In genomic region chr3:49022751-49023171, GRCh38 we compare ENCODE assay signal across 8 cellular contexts. TPM values are rescaled to one million over a fixed set of nuclear protein-coding genes. Genes with fewer than 3 reads are reported as not detected.
A peak's percentile ranks its signal among the peaks of the same experiment; 100 is the strongest.
DNase-seq lines count a peak whose midpoint lies in the region; ATAC-seq, FAIRE-seq and TF ChIP-seq lines count a peak whose summit lies in the region.

No MANE protein-coding gene starts in this region.

- no TSS peak for BruUV-seq in IMR-90 (replicated peaks; lab: Mats Ljungman, UMichigan)

- H2AK9ac ChIP-seq in IMR-90 (replicated peaks; ENCODE audit: low read depth, low read length, poor library complexity) = peak overlapping the region; percentile 99

- H4K20me1 ChIP-seq in IMR-90 (ENCODE audit: insufficient read depth, low read length) (peaks cover 20% of the 10 kb centered on the region), astrocyte (ENCODE audit: insufficient read depth, low read length) (peaks cover 53% of the 10 kb centered on the region)

- H3K36me3 ChIP-seq in BJ (ENCODE audit: control insufficient read depth, insufficient read depth, low read length) (peaks cover 32% of the 10 kb centered on the region), IMR-90 (ENCODE audit: control insufficient read depth, insufficient read depth, low read length) (peaks cover 38% of the 10 kb centered on the region), astrocyte (ENCODE audit: insufficient read depth, low read length) (peaks cover 40% of the 10 kb centered on the region), lung (ENCODE audit: control insufficient read depth in 2 of 2, insufficient read depth in 2 of 2, low read length in 2 of 2) (peaks cover 7 to 35% of the 10 kb centered on the region in 2 donors), aorta (ENCODE audit: control insufficient read depth in 1 of 2, insufficient read depth in 2 of 2, low read length in 1 of 2) (peaks cover 0 to 5% of the 10 kb centered on the region in 2 donors)

- intact Hi-C loops in IMR-90 (cut with micrococcal nuclease) = loop anchor here (5.0 kb wide), 1 partner anchor 70 kb away; the partner anchor contains the start of gene QRICH1
- intact Hi-C loops in aorta (cut with DNase I) = loop anchor here in 1 of 2 donors (5.0 kb wide), 1 partner anchor 35 kb away; no protein-coding TSS in a partner anchor

- H3K4me2 ChIP-seq in IMR-90 (ENCODE audit: low read depth, low read length) = peak overlapping the region; percentile 84
- H3K4me2 ChIP-seq in astrocyte (ENCODE audit: low read length) = peak overlapping the region; percentile 95

- H4K5ac ChIP-seq in IMR-90 (ENCODE audit: low read depth, low read length) = peak overlapping the region; percentile 4; the same call in 1 of the 2 replicates

- no peak for ATAC-seq in IMR-90 (ENCODE audit: low read depth)
- ATAC-seq in lung (ENCODE audit: insufficient read depth, low FRiP score) = no peak
- ATAC-seq in aorta (ENCODE audit: low FRiP score) = no peak
- no peak for ATAC-seq in HG02610 (IDR thresholded peaks at IDR 0.05; ENCODE audit: unreplicated experiment)

- TF ChIP-seq POLR2A in IMR-90 (IDR thresholded peaks at IDR 0.05; ENCODE audit: low read depth, low read length) = no peak

- H4K8ac ChIP-seq in IMR-90 (ENCODE audit: low read depth in 2 of 2, low read length in 2 of 2) = peak overlapping the region; percentile 90 to 91; a peak in 3 of 4 replicates

- DNase-seq in BJ (ENCODE audit: low read depth) (no peak), IMR-90 (no peak), astrocyte (ENCODE audit: low read depth) (no peak), lung (ENCODE audit: low spot score) (no peak), aorta (peak in 1 of 2 donors; percentile 76), DMS114 treated with DMSO at 0.1 percent for 48 hours (lab: John Stamatoyannopoulos, UW; ENCODE audit: unreplicated experiment) (no peak)
- no peak for DNase-seq in NK-92 treated with Interleukin-12 subunit alpha and Interleukin-12 subunit beta, amount 100 ng/mL, for 24 hours (lab: John Stamatoyannopoulos, UW)

- no peak overlapping the region for H3K18ac ChIP-seq in IMR-90 (ENCODE audit: low read depth, low read length)

- peak overlapping the region; percentile 85 for H3K23ac ChIP-seq in IMR-90 (ENCODE audit: low read depth, low read length)

- H3K9me1 ChIP-seq in IMR-90 (ENCODE audit: insufficient read depth, low read length) = peaks cover 22% of the 10 kb centered on the region

- H3K27me3 ChIP-seq in BJ (ENCODE audit: control insufficient read depth, insufficient read depth, low read length) = no peaks in the 10 kb centered on the region
- no peaks in the 10 kb centered on the region for H3K27me3 ChIP-seq in IMR-90 (ENCODE audit: control insufficient read depth, insufficient read depth, low read length)
- no peaks in the 10 kb centered on the region for H3K27me3 ChIP-seq in astrocyte (ENCODE audit: insufficient read depth, low read length)
- H3K27me3 ChIP-seq in lung (ENCODE audit: control insufficient read depth, insufficient read depth) = no peaks in the 10 kb centered on the region
- H3K27me3 ChIP-seq in aorta (ENCODE audit: control insufficient read depth in 1 of 2, insufficient read depth in 2 of 2, low read length in 1 of 2) = peaks cover 0 to 1% of the 10 kb centered on the region in 2 donors

- H3K79me2 ChIP-seq in astrocyte (ENCODE audit: insufficient read depth, low read length) = peaks cover 76% of the 10 kb centered on the region

- in situ Hi-C loops in IMR-90 (cut with MboI; ENCODE audit: low sequenced_read_pairs) = no loop called here

- peak overlapping the region; percentile 97 for H2AK5ac ChIP-seq in IMR-90 (ENCODE audit: low read depth, low read length)

- peak overlapping the region; percentile 88 for H3K4me3 ChIP-seq in BJ (ENCODE audit: low read depth, low read length)
- H3K4me3 ChIP-seq in IMR-90 (ENCODE audit: insufficient read depth, low read depth, low read length) = peak overlapping the region; percentile 84
- peak overlapping the region; percentile 81 for H3K4me3 ChIP-seq in astrocyte (ENCODE audit: insufficient read depth, low read depth, low read length)
- H3K4me3 ChIP-seq in lung = peak overlapping the region; percentile 96
- H3K4me3 ChIP-seq in aorta (ENCODE audit: low read length in 2 of 2) = peak overlapping the region; percentile 83 to 85

- H3K4ac ChIP-seq in IMR-90 (ENCODE audit: low read depth, low read length) = peak overlapping the region; percentile 87

- H2BK120ac ChIP-seq in IMR-90 (ENCODE audit: low read depth, low read length) = no peak overlapping the region; the same call in 1 of the 2 replicates

- H3K9me3 ChIP-seq in IMR-90 (ENCODE audit: control insufficient read depth, insufficient read depth, low read length) = no peaks in the 10 kb centered on the region
- no peaks in the 10 kb centered on the region for H3K9me3 ChIP-seq in astrocyte (ENCODE audit: insufficient read depth, low read depth, low read length)
- H3K9me3 ChIP-seq in lung (ENCODE audit: control insufficient read depth in 2 of 2, insufficient read depth in 1 of 2, low read length in 1 of 2) = no peaks in the 10 kb centered on the region
- H3K9me3 ChIP-seq in aorta (ENCODE audit: control insufficient read depth, low read length) = no peaks in the 10 kb centered on the region

- peak overlapping the region; percentile 93; the same call in 1 of the 2 replicates for H3K27ac ChIP-seq in IMR-90 (ENCODE audit: insufficient read depth, low read length)
- peak overlapping the region; percentile 94 for H3K27ac ChIP-seq in astrocyte (ENCODE audit: low read depth, low read length)
- H3K27ac ChIP-seq in lung (ENCODE audit: low read depth in 1 of 2, low read length in 1 of 2) = peak overlapping the region; percentile 99 to 100
- peak overlapping the region in 1 of 2 donors; percentile 97 for H3K27ac ChIP-seq in aorta (ENCODE audit: low read depth in 1 of 2, low read length in 2 of 2)

- peaks cover 22% of the 10 kb centered on the region for H3K4me1 Mint-ChIP-seq in astrocyte (ENCODE audit: low read depth, unreplicated experiment)

- H3K36me3 Mint-ChIP-seq in astrocyte (ENCODE audit: low read depth, unreplicated experiment) = peaks cover 19% of the 10 kb centered on the region

- POLR2A ChIA-PET in BJ (lab: Charles Lee) = no interaction called here
- POLR2A ChIA-PET in IMR-90 (lab: Charles Lee; ENCODE audit: unreplicated experiment) = interaction anchor here (1.0 to 3.8 kb wide), 3 partner anchors 12 to 83 kb away, joined by 3 to 25 read pairs (median 4); partner anchors contain the start of gene QRICH1

- H3K4me1 ChIP-seq in IMR-90 (ENCODE audit: control insufficient read depth, insufficient read depth, low read length) (peaks cover 4% of the 10 kb centered on the region; the same call in 1 of the 2 replicates), astrocyte (ENCODE audit: insufficient read depth, low read length) (peaks cover 21% of the 10 kb centered on the region), lung (ENCODE audit: control insufficient read depth in 2 of 2, insufficient read depth in 2 of 2, low read length in 2 of 2) (peaks cover 6 to 18% of the 10 kb centered on the region in 2 donors), aorta (ENCODE audit: control insufficient read depth in 1 of 2, insufficient read depth in 2 of 2, low read length in 2 of 2) (no peaks in the 10 kb centered on the region)

- 0 out of 2 replicates have a peak overlapping the region, but pooled peaks have one; percentile 94 for H3K14ac ChIP-seq in IMR-90 (replicated peaks; ENCODE audit: low read depth, low read length)

- no peak overlapping the region for H3K56ac ChIP-seq in IMR-90 (ENCODE audit: extremely low read depth, insufficient read depth, low read length)

- peaks cover 29 to 84% of the 10 kb centered on the region in 2 experiments for H3K79me1 ChIP-seq in IMR-90 (ENCODE audit: low read depth in 1 of 2, low read length in 2 of 2)

- dilution Hi-C loops in IMR-90 (cut with HindIII; ENCODE audit: low sequenced_read_pairs, unreplicated experiment) = no loop called here

- H2BK15ac ChIP-seq in IMR-90 (ENCODE audit: low read depth, low read length) = no peak overlapping the region

- H2AFZ ChIP-seq in IMR-90 (replicated peaks; ENCODE audit: low read length, poor library complexity) (peak overlapping the region; percentile 94), astrocyte (ENCODE audit: low read depth, low read length) (no peak overlapping the region)

- no peaks in the 10 kb centered on the region for H3K27me3 Mint-ChIP-seq in astrocyte (ENCODE audit: low read depth, unreplicated experiment)

- no peak for FAIRE-seq in astrocyte (lab: Jason Lieb, UNC)

- TF ChIP-seq RAD21 in IMR-90 (IDR thresholded peaks at IDR 0.05; ENCODE audit: low read length) = no peak

- TF ChIP-seq CTCF in BJ (IDR thresholded peaks at IDR 0.05; ENCODE audit: insufficient read depth, low read depth, low read length) = no peak
- TF ChIP-seq CTCF in IMR-90 (conservative IDR thresholded peaks at IDR 0.05; ENCODE audit: low read depth, low read length) = no peak
- TF ChIP-seq CTCF in astrocyte (IDR thresholded peaks at IDR 0.05; ENCODE audit: insufficient read depth, low read depth, low read length) = no peak
- TF ChIP-seq CTCF in lung (IDR thresholded peaks at IDR 0.05; ENCODE audit: control extremely low read depth, extremely low read depth) = no peak

- H2BK20ac ChIP-seq in IMR-90 (ENCODE audit: low read depth, low read length) = no peak overlapping the region

- H3K9me3 Mint-ChIP-seq in astrocyte (ENCODE audit: unreplicated experiment) = peaks cover 2% of the 10 kb centered on the region

- CTCF ChIA-PET in BJ (lab: Yijun Ruan, JAX) = interaction anchor here (0.6 to 6.6 kb wide), 10 partner anchors 9 to 88 kb away, joined by 3 to 60 read pairs (median 8); partner anchors contain the start of genes P4HTM, QRICH1 and WDR6
- CTCF ChIA-PET in IMR-90 (lab: Yijun Ruan, JAX) = interaction anchor here (0.5 to 1.1 kb wide), 5 partner anchors 9 to 73 kb away, joined by 3 to 7 read pairs (median 4); partner anchors contain the start of genes P4HTM and WDR6

- H3K27ac Mint-ChIP-seq in astrocyte (ENCODE audit: unreplicated experiment) = peak overlapping the region; percentile 92

- H4K91ac ChIP-seq in IMR-90 (ENCODE audit: insufficient read depth, low read depth, low read length) = peak overlapping the region; percentile 54

- no peak overlapping the region for H2BK5ac ChIP-seq in IMR-90 (ENCODE audit: low read depth, low read length, poor library complexity, severe bottlenecking)

- H3K9ac ChIP-seq in IMR-90 (ENCODE audit: low read depth, low read length) (peak overlapping the region; percentile 90), astrocyte (ENCODE audit: low read length) (peak overlapping the region; percentile 95)

- 59% methylated on average over 5 of the region's 11 CpGs; no CpG with 5 or more reads in 1 of the 2 experiments for WGBS in IMR-90 (ENCODE audit: extremely low coverage in 2 of 2, insufficient read length in 1 of 2), 2 experiments
- WGBS in lung, 2 donors = 25 to 34% methylated on average over 11 of the region's 11 CpGs
- WGBS in aorta, 2 donors = 26 to 31% methylated on average over 10 to 11 of the region's 11 CpGs

- peak overlapping the region; percentile 93 for H3K4me3 Mint-ChIP-seq in astrocyte (ENCODE audit: unreplicated experiment)

RNA-seq across cellular contexts. Expression of gene NDUFAF3, which starts 0.8 kb away (rescaled TPM):
- polyA plus RNA-seq in BJ (2011; rRNA removed) (65.1 and 89.5 TPM in 2 replicates), IMR-90 (2012; rRNA removed) (112 and 137 TPM in 2 replicates), lung (100 to 1,000 TPM; 105 to 143 TPM), aorta (10 to 100 TPM; 72.2 to 75.1 TPM)
- 60.8 and 71.1 TPM in 2 replicates for polyA minus RNA-seq in BJ (2011; rRNA and poly(A)+ RNA removed)
- total RNA-seq in IMR-90 (2012; rRNA removed) (26.5 and 43.3 TPM in 2 replicates), astrocyte (75.4 and 84.8 TPM in 2 replicates), lung (100 to 1,000 TPM in 1 of 2 donors, 10 to 100 TPM in 1; 49.9 to 115 TPM), aorta (10 to 100 TPM; 55.8 to 60.6 TPM)
- 38.6 and 96.1 TPM in 2 replicates for polyA plus RNA-seq in IMR-90 (2012; cell fraction: cytosol; rRNA removed)
- 22.8 and 47.7 TPM in 2 replicates for polyA plus RNA-seq in IMR-90 (2012; cell fraction: nucleus; rRNA removed; ENCODE audit: low replicate concordance)

RNA-seq across cellular contexts. Expression of gene DALRD3, which starts 4.4 kb away (rescaled TPM):
- 46.8 and 59.6 TPM in 2 replicates for polyA plus RNA-seq in BJ (2011; rRNA removed)
- 35.6 and 56.9 TPM in 2 replicates for polyA minus RNA-seq in BJ (2011; rRNA and poly(A)+ RNA removed)
- total RNA-seq in IMR-90 (2012; rRNA removed) = 27.8 and 28.3 TPM in 2 replicates
- 42.2 and 43.5 TPM in 2 replicates for polyA plus RNA-seq in IMR-90 (2012; rRNA removed)
- polyA plus RNA-seq in IMR-90 (2012; cell fraction: cytosol; rRNA removed) = 33.8 and 36.4 TPM in 2 replicates
- 116 and 195 TPM in 2 replicates for polyA plus RNA-seq in IMR-90 (2012; cell fraction: nucleus; rRNA removed; ENCODE audit: low replicate concordance)
- total RNA-seq in astrocyte = 18.5 and 25.1 TPM in 2 replicates
- total RNA-seq in lung = 10 to 100 TPM; 37.7 to 39.5 TPM
- polyA plus RNA-seq in lung = 10 to 100 TPM; 24.3 to 28.8 TPM
- 10 to 100 TPM in 1 of 2 donors, 1 to 10 TPM in 1; 8.8 to 20.6 TPM for total RNA-seq in aorta
- 10 to 100 TPM; 10.1 to 42.4 TPM for polyA plus RNA-seq in aorta

RNA-seq across cellular contexts. Expression of gene IMPDH2, which starts 6.4 kb away (rescaled TPM):
- 280 and 395 TPM in 2 replicates for polyA plus RNA-seq in BJ (2011; rRNA removed)
- 200 and 358 TPM in 2 replicates for polyA minus RNA-seq in BJ (2011; rRNA and poly(A)+ RNA removed)
- 268 and 296 TPM in 2 replicates for total RNA-seq in IMR-90 (2012; rRNA removed)
- polyA plus RNA-seq in IMR-90 (2012; rRNA removed) = 190 and 194 TPM in 2 replicates
- 126 and 176 TPM in 2 replicates for polyA plus RNA-seq in IMR-90 (2012; cell fraction: cytosol; rRNA removed)
- polyA plus RNA-seq in IMR-90 (2012; cell fraction: nucleus; rRNA removed; ENCODE audit: low replicate concordance) = 254 and 364 TPM in 2 replicates
- 111 and 119 TPM in 2 replicates for total RNA-seq in astrocyte
- 100 to 1,000 TPM; 166 to 216 TPM for total RNA-seq in lung
- 100 to 1,000 TPM; 129 to 154 TPM for polyA plus RNA-seq in lung
- total RNA-seq in aorta = 100 to 1,000 TPM in 1 of 2 donors, 10 to 100 TPM in 1; 84.6 to 101 TPM
- polyA plus RNA-seq in aorta = 100 to 1,000 TPM in 1 of 2 donors, 10 to 100 TPM in 1; 47.6 to 111 TPM

RNA-seq across cellular contexts. Expression of gene WDR6, which starts 15.6 kb away (rescaled TPM):
- 100 and 164 TPM in 2 replicates for polyA plus RNA-seq in BJ (2011; rRNA removed)
- 94.1 and 135 TPM in 2 replicates for polyA minus RNA-seq in BJ (2011; rRNA and poly(A)+ RNA removed)
- 55.8 and 60.9 TPM in 2 replicates for total RNA-seq in IMR-90 (2012; rRNA removed)
- 160 and 172 TPM in 2 replicates for polyA plus RNA-seq in IMR-90 (2012; rRNA removed)
- 97.3 and 121 TPM in 2 replicates for polyA plus RNA-seq in IMR-90 (2012; cell fraction: cytosol; rRNA removed)
- 1,034 and 1,622 TPM in 2 replicates for polyA plus RNA-seq in IMR-90 (2012; cell fraction: nucleus; rRNA removed; ENCODE audit: low replicate concordance)
- 107 and 130 TPM in 2 replicates for total RNA-seq in astrocyte
- 100 to 1,000 TPM in 1 of 2 donors, 10 to 100 TPM in 1; 88.7 to 138 TPM for total RNA-seq in lung
- 100 to 1,000 TPM in 1 of 2 donors, 10 to 100 TPM in 1; 80.3 to 130 TPM for polyA plus RNA-seq in lung
- total RNA-seq in aorta = 100 to 1,000 TPM; 118 to 151 TPM
- polyA plus RNA-seq in aorta = 100 to 1,000 TPM in 1 of 2 donors, 10 to 100 TPM in 1; 24.0 to 232 TPM

RNA-seq across cellular contexts. Expression of gene P4HTM, which starts 32.7 kb away (rescaled TPM):
- polyA plus RNA-seq in BJ (2011; rRNA removed) (25.8 and 38.4 TPM in 2 replicates), IMR-90 (2012; rRNA removed) (26.1 and 29.7 TPM in 2 replicates), lung (10 to 100 TPM; 36.0 to 36.2 TPM), aorta (10 to 100 TPM; 11.1 to 59.5 TPM)
- polyA minus RNA-seq in BJ (2011; rRNA and poly(A)+ RNA removed) = 18.6 and 28.6 TPM in 2 replicates
- total RNA-seq in IMR-90 (2012; rRNA removed) (10.4 and 11.1 TPM in 2 replicates), astrocyte (25.0 and 28.1 TPM in 2 replicates), lung (10 to 100 TPM; 58.8 to 66.4 TPM), aorta (10 to 100 TPM; 22.0 to 36.6 TPM)
- 18.8 and 34.8 TPM in 2 replicates for polyA plus RNA-seq in IMR-90 (2012; cell fraction: cytosol; rRNA removed)
- 99.3 and 171 TPM in 2 replicates for polyA plus RNA-seq in IMR-90 (2012; cell fraction: nucleus; rRNA removed; ENCODE audit: low replicate concordance)
